8 cellular contexts compared by ENCODE assay signal in the genomic region with DNA sequence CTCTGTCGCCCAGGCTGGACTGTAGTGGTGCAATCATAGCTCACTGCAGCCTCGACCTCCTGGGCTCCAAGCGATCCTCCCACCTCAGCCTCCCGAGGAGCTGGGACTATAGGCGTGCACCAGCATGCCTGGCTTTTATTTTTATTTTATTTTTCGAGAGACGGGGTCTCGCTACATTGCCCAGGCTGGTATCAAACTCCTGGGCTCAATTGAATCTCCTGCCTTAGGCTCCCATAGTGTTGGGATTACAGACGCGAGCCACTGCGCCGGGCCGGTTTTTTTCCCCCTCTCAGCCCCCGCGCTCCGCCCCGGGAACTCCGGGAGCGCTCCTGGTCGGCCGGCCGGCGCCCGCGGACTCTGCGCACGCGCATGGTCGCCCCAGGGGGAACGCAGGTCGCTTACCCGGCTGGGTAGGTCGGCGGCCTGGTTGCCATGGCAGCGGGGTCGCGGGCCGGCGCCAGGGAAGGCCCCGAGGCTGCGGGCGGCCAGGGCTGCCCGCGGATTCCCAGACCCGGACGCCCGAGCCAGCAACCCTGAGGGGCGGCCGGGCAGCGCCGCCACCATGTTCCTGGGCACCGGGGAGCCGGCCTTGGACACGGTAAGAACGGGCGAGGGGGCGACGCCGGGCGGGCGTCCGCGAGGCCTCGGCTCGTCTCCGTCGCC. TPM values are rescaled to one million over a fixed set of nuclear protein-coding genes. Genes with fewer than 3 reads are reported as not detected.
DNase-seq lines count a peak whose midpoint lies in the region; ATAC-seq lines count a peak whose summit lies in the region.

Gene IQCE (plus strand): TSS at position 360 of the 663 bp plus-strand sequence. CDS start 203 bp downstream, at position 563.

- H3K9me3 Mint-ChIP-seq in immature natural killer cell, result no peaks in the 10 kb centered on the region

- peaks cover 26 to 28% of the 10 kb centered on the region in 2 donors for H3K4me1 Mint-ChIP-seq in immature natural killer cell

- peaks cover 5 to 14% (median 12%) of the 10 kb centered on the region in 3 donors for H3K27me3 Mint-ChIP-seq in immature natural killer cell (ENCODE audit: low read depth in 3 of 3)

- DNase-seq in NCI-H524 (lab: John Stamatoyannopoulos, UW) (peak; percentile 71 to 78), NCI-H524 treated with DMSO at 0.1 percent for 48 hours (lab: John Stamatoyannopoulos, UW) (no peak), NCI-H2227 treated with DMSO at 0.1 percent for 48 hours (lab: John Stamatoyannopoulos, UW) (peak; percentile 56), caudate nucleus (lab: John Stamatoyannopoulos, UW) (peak in 60 of 61 donors; percentile 11 to 92 (median 82)), immature natural killer cell (peak; percentile 92 to 93 (median 93)), smooth muscle cell of the brain vasculature (ENCODE audit: low read depth, low spot score) (peak; percentile 65)
- peak; percentile 78 to 85 (median 80) for DNase-seq in activated CD4-positive, CD25-positive, alpha-beta regulatory T cell (lab: John Stamatoyannopoulos, UW)

- no peaks in the 10 kb centered on the region for H3K36me3 Mint-ChIP-seq in immature natural killer cell

- peak within 1 kb of the TSS; percentile 77 to 87 (median 80) for H3K4me3 Mint-ChIP-seq in immature natural killer cell

- ATAC-seq in HG03095 (IDR thresholded peaks at IDR 0.05; ENCODE audit: unreplicated experiment), result peak; percentile 53

- H3K27ac ChIP-seq in caudate nucleus (ENCODE audit: low read depth, low read length), result peak within 1 kb of the TSS; percentile 8

- peak within 1 kb of the TSS; percentile 30 to 79 (median 54) for H3K27ac Mint-ChIP-seq in immature natural killer cell

RNA-seq across cellular contexts. Expression of gene IQCE, which starts in this region (rescaled TPM):
- 1 to 10 TPM in 2 of 3 donors, not detected in 1; 1.9 to 4.2 TPM for polyA plus RNA-seq in immature natural killer cell
